In the genomic region with DNA sequence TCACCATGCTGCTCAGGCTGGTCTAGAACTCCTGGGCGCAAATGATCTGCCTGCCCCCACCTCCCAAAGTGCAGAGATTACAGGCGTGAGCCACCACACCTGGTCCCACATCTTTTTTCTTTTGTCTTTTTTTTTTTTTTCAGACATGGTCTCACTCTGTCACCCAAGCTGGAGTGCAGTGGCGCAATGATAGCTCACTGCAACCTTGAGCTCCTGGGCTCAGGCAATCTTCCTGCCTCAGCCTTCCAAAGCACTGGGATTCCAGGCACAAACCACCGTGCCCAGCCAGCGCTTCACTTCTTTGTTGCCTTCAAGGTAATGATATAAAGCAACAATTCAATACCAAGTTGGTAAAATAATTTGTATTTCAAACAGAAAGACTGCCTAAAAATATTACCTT, we compare ENCODE assay signal across 14 cellular contexts.
DNase-seq lines count a peak whose midpoint lies in the region; ATAC-seq and TF ChIP-seq lines count a peak whose summit lies in the region.
"Had no signal": no experiment of that assay in that cellular context is flagged by ENCODE, and none has a peak within 500 bp of the region (broad histone marks: within the 10 kb centered on the region; RNA-seq: fewer than 3 reads in every experiment).

No MANE protein-coding gene starts in this region.

- no peak overlapping the region for H3K4me3 Mint-ChIP-seq in activated T-helper 2 cell treated with anti-CD3 and anti-CD28 coated beads, Interferon-gamma antibody, Interleukin-2, Interleukin-4, amounts not matched to agents 10 μg/mL and 5 μg/mL and 100 μg/mL, durations not matched to agents 14 hours and 24 hours and 36 hours (ENCODE audit: low read depth)
- H3K4me3 Mint-ChIP-seq in stimulated activated memory B cell treated with anti-CD40 and anti-IgM and Interleukin-4, amounts not matched to agents 10 μg/mL and 1 μg/mL and 100 μg/mL, for 72 hours = no peak overlapping the region
- H3K4me3 Mint-ChIP-seq: HFFc6 had no signal

- peak overlapping the region; percentile 56 to 68 for H3K27ac Mint-ChIP-seq in activated naive CD4-positive, alpha-beta T cell treated with anti-CD3 and anti-CD28 coated beads, Interleukin-2, amount 50 U/mL, for 72 hours
- peak overlapping the region; percentile 42 for H3K27ac Mint-ChIP-seq in activated T-helper 2 cell treated with anti-CD3 and anti-CD28 coated beads, Interferon-gamma antibody, Interleukin-2, Interleukin-4, amounts not matched to agents 10 μg/mL and 5 μg/mL and 100 μg/mL, durations not matched to agents 14 hours and 24 hours and 36 hours
- H3K27ac Mint-ChIP-seq in stimulated activated memory B cell treated with anti-CD40 and anti-IgM and Interleukin-4, amounts not matched to agents 10 μg/mL and 1 μg/mL and 100 μg/mL, for 72 hours = peak overlapping the region; percentile 55
- H3K27ac Mint-ChIP-seq: HFFc6 had no signal

- peaks cover 6 to 46% of the 10 kb centered on the region in 2 donors for H3K36me3 Mint-ChIP-seq in activated naive CD4-positive, alpha-beta T cell treated with anti-CD3 and anti-CD28 coated beads, Interleukin-2, amount 50 U/mL, for 72 hours
- peaks cover 62% of the 10 kb centered on the region for H3K36me3 Mint-ChIP-seq in activated T-helper 2 cell treated with anti-CD3 and anti-CD28 coated beads, Interferon-gamma antibody, Interleukin-2, Interleukin-4, amounts not matched to agents 10 μg/mL and 5 μg/mL and 100 μg/mL, durations not matched to agents 14 hours and 24 hours and 36 hours (ENCODE audit: low read depth)
- peaks cover 59% of the 10 kb centered on the region for H3K36me3 Mint-ChIP-seq in stimulated activated memory B cell treated with anti-CD40 and anti-IgM and Interleukin-4, amounts not matched to agents 10 μg/mL and 1 μg/mL and 100 μg/mL, for 72 hours

- intact Hi-C loops in activated T-helper 2 cell treated with anti-CD3 and anti-CD28 coated beads, Interferon-gamma antibody, Interleukin-2, Interleukin-4, amounts not matched to agents 10 μg/mL and 5 μg/mL and 100 μg/mL, durations not matched to agents 14 hours and 24 hours and 36 hours (cut with micrococcal nuclease) = no loop called here

- H3K27me3 Mint-ChIP-seq in activated T-helper 2 cell treated with anti-CD3 and anti-CD28 coated beads, Interferon-gamma antibody, Interleukin-2, Interleukin-4, amounts not matched to agents 10 μg/mL and 5 μg/mL and 100 μg/mL, durations not matched to agents 14 hours and 24 hours and 36 hours (ENCODE audit: low read depth) = no peaks in the 10 kb centered on the region
- H3K27me3 Mint-ChIP-seq in stimulated activated memory B cell treated with anti-CD40 and anti-IgM and Interleukin-4, amounts not matched to agents 10 μg/mL and 1 μg/mL and 100 μg/mL, for 72 hours = no peaks in the 10 kb centered on the region

- H3K9me3 Mint-ChIP-seq in activated naive CD4-positive, alpha-beta T cell treated with anti-CD3 and anti-CD28 coated beads, Interleukin-2, amount 50 U/mL, for 72 hours = no peaks in the 10 kb centered on the region
- H3K9me3 Mint-ChIP-seq in activated T-helper 2 cell treated with anti-CD3 and anti-CD28 coated beads, Interferon-gamma antibody, Interleukin-2, Interleukin-4, amounts not matched to agents 10 μg/mL and 5 μg/mL and 100 μg/mL, durations not matched to agents 14 hours and 24 hours and 36 hours = no peaks in the 10 kb centered on the region
- H3K9me3 Mint-ChIP-seq in stimulated activated memory B cell treated with anti-CD40 and anti-IgM and Interleukin-4, amounts not matched to agents 10 μg/mL and 1 μg/mL and 100 μg/mL, for 72 hours = no peaks in the 10 kb centered on the region
- H3K9me3 Mint-ChIP-seq: HFFc6 had no signal

- H3K4me1 Mint-ChIP-seq in activated T-helper 2 cell treated with anti-CD3 and anti-CD28 coated beads, Interferon-gamma antibody, Interleukin-2, Interleukin-4, amounts not matched to agents 10 μg/mL and 5 μg/mL and 100 μg/mL, durations not matched to agents 14 hours and 24 hours and 36 hours (ENCODE audit: low read depth) = peaks cover 31% of the 10 kb centered on the region
- peaks cover 32% of the 10 kb centered on the region for H3K4me1 Mint-ChIP-seq in stimulated activated memory B cell treated with anti-CD40 and anti-IgM and Interleukin-4, amounts not matched to agents 10 μg/mL and 1 μg/mL and 100 μg/mL, for 72 hours

- DNase-seq in activated naive CD4-positive, alpha-beta T cell treated with anti-CD3 and anti-CD28 coated beads, Interleukin-2, amount 50 U/mL, for 72 hours (ENCODE audit: low spot score in 2 of 2) = no peak
- no peak for DNase-seq in activated naive CD4-positive, alpha-beta T cell (lab: John Stamatoyannopoulos, UW)
- DNase-seq in activated T-helper 2 cell treated with anti-CD3 and anti-CD28 coated beads, Interferon-gamma antibody, Interleukin-2, Interleukin-4, amounts not matched to agents 10 μg/mL and 5 μg/mL and 100 μg/mL, durations not matched to agents 14 hours and 24 hours and 36 hours (ENCODE audit: low spot score) = no peak
- DNase-seq in glomerular visceral epithelial cell (ENCODE audit: extremely low spot score) = no peak
- DNase-seq: DMS153, HFFc6, IMR-90, NCI-H187 treated with DMSO at 0.1 percent for 48 hours, NCI-H2171 treated with DMSO at 0.1 percent for 48 hours, Peyer's patch, Right ventricle myocardium superior had no signal

- ATAC-seq in activated naive CD4-positive, alpha-beta T cell treated with anti-CD3 and anti-CD28 coated beads, Interleukin-2, amount 50 U/mL, for 72 hours = no peak
- no peak for ATAC-seq in stimulated activated memory B cell treated with anti-CD40 and anti-IgM and Interleukin-4, amounts not matched to agents 10 μg/mL and 1 μg/mL and 100 μg/mL, for 72 hours
- no peak for ATAC-seq in HG02798 (IDR thresholded peaks at IDR 0.05; ENCODE audit: poor library complexity, unreplicated experiment)

- peak; percentile 18 for TF ChIP-seq POLR2A in GM18526 (IDR thresholded peaks at IDR 0.05; ENCODE audit: extremely low read depth, insufficient read length)
